Comparison of ENCODE assay signal across 9 cellular contexts in genomic region chr9:37574996-37575395, GRCh38. TPM values are rescaled to one million over a fixed set of nuclear protein-coding genes. Genes with fewer than 3 reads are reported as not detected.
A peak's percentile ranks its signal among the peaks of the same experiment; 100 is the strongest.
DNase-seq lines count a peak whose midpoint lies in the region; ATAC-seq and TF ChIP-seq lines count a peak whose summit lies in the region.
"Had no signal": no experiment of that assay in that cellular context is flagged by ENCODE, and none has a peak within 500 bp of the region (broad histone marks: within the 10 kb centered on the region; RNA-seq: fewer than 3 reads in every experiment).

No MANE protein-coding gene starts in this region.

- H3K4me3 ChIP-seq in BE2C (ENCODE audit: low read depth, low read length) (peak overlapping the region; percentile 87), LNCaP clone FGC (ENCODE audit: low read depth, low read length) (peak overlapping the region; percentile 79; the same call in 1 of the 2 replicates), PC-3 (ENCODE audit: low read length) (no peak overlapping the region)

- peak; percentile 25 for DNase-seq in BE2C
- DNase-seq in LNCaP clone FGC (ENCODE audit: low read depth), result no peak
- DNase-seq in chondrocyte (ENCODE audit: low spot score), result no peak
- no peak for DNase-seq in NCI-H2196 (lab: John Stamatoyannopoulos, UW; ENCODE audit: unreplicated experiment)
- no peak for DNase-seq in NCI-H187 treated with DMSO at 0.1 percent for 48 hours (lab: John Stamatoyannopoulos, UW)
- no peak for DNase-seq in PC-3

- H3K9me2 ChIP-seq in PC-3 (replicated peaks; ENCODE audit: low read length), result no peaks in the 10 kb centered on the region

- no peak for TF ChIP-seq CTCF in BE2C (IDR thresholded peaks at IDR 0.05; ENCODE audit: low read depth, low read length)
- TF ChIP-seq CTCF in LNCaP clone FGC (IDR thresholded peaks at IDR 0.05; ENCODE audit: control insufficient read depth, extremely low read depth, insufficient read depth), result no peak
- no peak for TF ChIP-seq CTCF in chondrocyte (IDR thresholded peaks at IDR 0.05)
- no peak for TF ChIP-seq CTCF in nephron (IDR thresholded peaks at IDR 0.05; ENCODE audit: unreplicated experiment in 3 of 3)
- no peak for TF ChIP-seq CTCF in PC-3 (conservative IDR thresholded peaks at IDR 0.05; ENCODE audit: low read depth, low read length)

- H3K4me1 ChIP-seq in BE2C (no peaks in the 10 kb centered on the region; the same call in 1 of the 2 replicates), PC-3 (ENCODE audit: insufficient read depth, low read length) (no peaks in the 10 kb centered on the region)

- no peaks in the 10 kb centered on the region for H3K79me2 ChIP-seq in PC-3 (ENCODE audit: low read length)

- CTCF ChIA-PET in PC-3 (lab: Charles Lee), result no interaction called here

- no peak overlapping the region for H3K9ac ChIP-seq in PC-3 (ENCODE audit: low read length)

- H3K27me3 ChIP-seq in BE2C (no peaks in the 10 kb centered on the region), PC-3 (ENCODE audit: low read length) (no peaks in the 10 kb centered on the region)

- H3K4me3 Mint-ChIP-seq in chondrocyte (ENCODE audit: unreplicated experiment), result peak overlapping the region; percentile 83
- H3K4me3 Mint-ChIP-seq in nephron, result peak overlapping the region; percentile 93 to 97 (median 94)

- H3K9me3 Mint-ChIP-seq in chondrocyte (ENCODE audit: low read depth) (no peaks in the 10 kb centered on the region), nephron (no peaks in the 10 kb centered on the region)
- H3K9me3 Mint-ChIP-seq: dendritic cell treated with granulocyte-macrophage colony-stimulating factor and Interleukin-4, amounts not matched to agents 40 ng/mL and 50 ng/mL, for 4 days had no signal

- no peaks in the 10 kb centered on the region for H3F3A ChIP-seq in PC-3 (ENCODE audit: low read length, unreplicated experiment)

- ATAC-seq in HG02938 (IDR thresholded peaks at IDR 0.05; ENCODE audit: unreplicated experiment) (no peak), PC-3 (no peak)

- no TSS peak for BruUV-seq in PC-3 (replicated peaks; lab: Mats Ljungman, UMichigan)

- no peak overlapping the region for H3K27ac ChIP-seq in PC-3 (ENCODE audit: low read length)

- no peaks in the 10 kb centered on the region for H3K36me3 Mint-ChIP-seq in chondrocyte (ENCODE audit: low read depth)
- H3K36me3 Mint-ChIP-seq in nephron (ENCODE audit: low read depth), result peaks cover 14% of the 10 kb centered on the region

- peak overlapping the region; percentile 88 for H3K27ac Mint-ChIP-seq in chondrocyte (ENCODE audit: unreplicated experiment)
- peak overlapping the region; percentile 86 to 92 (median 88) for H3K27ac Mint-ChIP-seq in nephron

- 0 out of 2 replicates have a peak, but pooled peaks cover 3% of the 10 kb centered on the region for H4K20me1 ChIP-seq in PC-3 (ENCODE audit: low read length)

- H3K27me3 Mint-ChIP-seq in chondrocyte (ENCODE audit: low read depth) (no peaks in the 10 kb centered on the region), nephron (ENCODE audit: low read depth) (no peaks in the 10 kb centered on the region)

- H2AFZ ChIP-seq in PC-3 (ENCODE audit: low read length), result no peak overlapping the region

- no peak overlapping the region for H3K4me2 ChIP-seq in PC-3 (ENCODE audit: low read length)

- H3K36me3 ChIP-seq in BE2C, result peaks cover 26% of the 10 kb centered on the region
- H3K36me3 ChIP-seq in PC-3 (ENCODE audit: low read depth, low read length), result peaks cover 3% of the 10 kb centered on the region; the same call in 1 of the 2 replicates

- H3K9me3 ChIP-seq in BE2C (no peaks in the 10 kb centered on the region), PC-3 (ENCODE audit: low read length) (no peaks in the 10 kb centered on the region)

- intact Hi-C loops in PC-3 (cut with micrococcal nuclease), result loop anchor here (10.0 kb wide), 1 partner anchor 90 kb away; the partner anchor contains the start of gene POLR1E

- peaks cover 37% of the 10 kb centered on the region for H3K4me1 Mint-ChIP-seq in chondrocyte (ENCODE audit: low read depth)
- H3K4me1 Mint-ChIP-seq in nephron, result peaks cover 61% of the 10 kb centered on the region

- POLR2A ChIA-PET in PC-3 (lab: Charles Lee; ENCODE audit: unreplicated experiment), result no interaction called here

RNA-seq across cellular contexts. Expression of gene FBXO10, which starts 1.2 kb away (rescaled TPM):
- 17.0 TPM for polyA plus RNA-seq in BE2C (2012; ENCODE audit: insufficient read depth, insufficient read length, low read depth)
- 13.2 to 15.9 TPM (median 15.2 TPM) in 3 replicates for total RNA-seq in chondrocyte
- total RNA-seq in PC-3 (2014; rRNA removed), result 2.6 and 5.1 TPM in 2 replicates

RNA-seq across cellular contexts. Expression of gene TOMM5, which starts 17.4 kb away (rescaled TPM):
- 161 TPM for polyA plus RNA-seq in BE2C (2012; ENCODE audit: insufficient read depth, insufficient read length, low read depth)
- 77.5 to 117 TPM (median 83.0 TPM) in 3 replicates for total RNA-seq in chondrocyte
- total RNA-seq in PC-3 (2014; rRNA removed), result 220 and 252 TPM in 2 replicates
